1 cellular context compared by ENCODE assay signal in the genomic region with DNA sequence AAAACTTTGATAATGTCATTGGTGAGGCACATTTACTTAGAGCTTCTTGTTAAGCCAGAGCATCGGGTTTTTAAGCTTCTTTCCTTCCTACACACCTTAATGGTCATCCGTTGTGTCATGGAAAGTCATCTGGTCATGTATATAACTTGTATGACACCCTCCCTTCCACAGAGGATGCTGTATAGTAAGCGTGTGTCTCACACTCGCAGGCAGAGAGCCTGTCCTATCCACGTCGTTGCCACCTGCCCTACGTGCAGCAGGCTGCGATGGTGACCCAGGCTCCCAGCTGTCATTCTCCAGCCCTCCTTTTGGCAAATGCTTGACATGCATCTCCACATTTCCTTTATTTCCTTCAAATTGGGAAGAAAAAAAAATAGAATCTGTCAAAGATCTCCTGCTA.
TF ChIP-seq lines count a peak whose summit lies in the region.

No MANE protein-coding gene starts in this region.

TF ChIP-seq in GM23338, 12 proteins besides CTCF, POLR2A, EP300 and RAD21 (continued from another document):
- no peak for TF ChIP-seq EZH2phosphoT487 (IDR thresholded peaks at IDR 0.05; ENCODE audit: unreplicated experiment)
- no peak for TF ChIP-seq ZNF114 (CRISPR knock-in tag; IDR thresholded peaks at IDR 0.05)
